In genomic region chr3:182414586-182414985, GRCh38 we compare ENCODE assay signal across 1 cellular context.
TF ChIP-seq lines count a peak whose summit lies in the region.

No MANE protein-coding gene starts in this region.

TF ChIP-seq in HepG2, 621 proteins besides CTCF, POLR2A, EP300 and RAD21 (continued from another document):
- no peak for TF ChIP-seq ZXDC (CRISPR knock-in tag; IDR thresholded peaks at IDR 0.05)
